Comparison of ENCODE assay signal across 15 cellular contexts in the genomic region with DNA sequence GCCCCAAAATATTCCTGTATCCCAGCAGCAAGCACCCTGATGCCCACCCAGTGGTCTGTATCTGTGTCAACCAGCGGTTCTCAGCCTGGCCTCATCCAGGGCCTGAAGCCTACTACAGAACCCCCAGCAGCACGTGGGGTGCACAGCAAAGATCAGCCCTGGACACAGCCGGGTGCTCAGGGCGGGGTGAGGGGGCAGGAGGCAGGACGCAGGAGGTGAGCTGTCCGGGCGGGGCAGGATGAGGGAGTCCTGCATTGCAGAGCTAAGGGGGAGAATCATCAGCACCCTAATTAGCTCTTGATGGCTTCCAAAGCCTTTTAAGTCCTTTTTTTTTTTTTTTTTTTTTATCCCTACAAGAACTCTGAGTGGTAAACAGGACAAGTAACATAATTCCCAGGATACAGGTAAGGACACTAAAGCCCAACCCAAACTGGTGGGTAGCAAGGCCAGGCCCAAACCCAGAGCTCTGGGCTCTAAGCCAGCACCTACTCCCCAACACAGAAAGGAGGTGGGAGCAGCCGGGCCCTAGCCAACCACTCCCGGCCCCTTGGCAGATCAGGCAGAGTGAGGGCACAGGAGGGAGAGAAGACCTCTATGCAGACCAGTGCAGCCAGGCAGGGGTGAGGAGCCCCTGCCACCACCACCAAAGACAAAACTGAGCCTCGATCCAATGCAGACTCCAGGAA.
"Had no signal": no experiment of that assay in that cellular context is flagged by ENCODE, and none has a peak within 500 bp of the region (broad histone marks: within the 10 kb centered on the region; RNA-seq: fewer than 3 reads in every experiment).

No MANE protein-coding gene starts in this region.

- ATAC-seq: effector memory CD8-positive, alpha-beta T cell; stimulated activated naive CD8-positive, alpha-beta T cell treated with anti-CD3 and anti-CD28 coated beads, Interleukin-15, amount 100 ng/mL, for 72 hours; T-helper 17 cell had no signal

- FAIRE-seq: TTC549 had no signal

- H3K36me3 ChIP-seq: adrenal gland, ovary had no signal

- H3K9me3 ChIP-seq: adrenal gland, ovary, testis had no signal

- DNase-seq: activated CD4-positive, alpha-beta T cell treated with anti-CD3 and anti-CD28 coated beads, Interleukin-2, amount 50 U/mL, for 1 hour; activated CD4-positive, CD25-positive, alpha-beta regulatory T cell; activated naive CD4-positive, alpha-beta T cell treated with anti-CD3 and anti-CD28 coated beads, Interleukin-2, amount 50 U/mL, for 16 hours; central memory CD4-positive, alpha-beta T cell; effector memory CD8-positive, alpha-beta T cell; glutamatergic neuron; nephron progenitor cell; ovary; stimulated activated CD4-positive, alpha-beta T cell treated with anti-CD3 and anti-CD28 coated beads, Interleukin-4, amount 100 ng/mL, for 1 hour; stimulated activated CD8-positive, alpha-beta memory T cell treated with anti-CD3 and anti-CD28 coated beads, Interleukin-4, amount 100 ng/mL, for 48 hours; stimulated activated naive CD8-positive, alpha-beta T cell treated with anti-CD3 and anti-CD28 coated beads, Interleukin-15, amount 100 ng/mL, for 72 hours; T-helper 17 cell; testis had no signal

- H3K4me1 ChIP-seq: testis had no signal

- H3K27ac ChIP-seq: adrenal gland, ovary, testis had no signal

- H3K27me3 ChIP-seq: adrenal gland, ovary, testis had no signal

- H3K4me3 ChIP-seq: adrenal gland, ovary, testis had no signal
